9 cellular contexts compared by ENCODE assay signal in the genomic region with DNA sequence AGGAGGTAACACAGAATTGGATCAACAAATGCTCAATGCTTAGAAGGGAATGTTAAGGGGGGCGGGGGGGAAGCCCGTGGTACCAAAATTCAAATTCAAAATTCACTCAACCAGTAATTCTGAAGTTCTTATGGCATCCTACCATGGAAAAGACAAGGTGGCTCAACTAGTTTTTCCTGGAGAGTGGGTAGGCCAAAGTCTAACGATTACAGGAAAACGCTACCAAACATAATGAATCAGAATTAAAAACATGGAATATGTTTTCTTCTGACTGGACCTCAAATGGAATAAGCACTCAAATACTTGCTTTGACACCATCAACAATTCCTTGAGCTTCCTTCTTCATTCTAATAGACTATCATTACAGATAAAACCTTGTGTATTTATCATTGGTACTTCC. TPM values are rescaled to one million over a fixed set of nuclear protein-coding genes. Genes with fewer than 3 reads are reported as not detected.
DNase-seq lines count a peak whose midpoint lies in the region; ATAC-seq and TF ChIP-seq lines count a peak whose summit lies in the region.
"Had no signal": no experiment of that assay in that cellular context is flagged by ENCODE, and none has a peak within 500 bp of the region (broad histone marks: within the 10 kb centered on the region; RNA-seq: fewer than 3 reads in every experiment).

No MANE protein-coding gene starts in this region.

- H3K36me3 ChIP-seq in adrenal gland (replicated peaks in 1 of 2) (peaks cover 0 to 17% of the 10 kb centered on the region in 2 donors), left lung (peaks cover 0 to 36% of the 10 kb centered on the region in 2 donors), transverse colon (peaks cover 0 to 6% (median 0%) of the 10 kb centered on the region in 4 donors), upper lobe of left lung (peaks cover 0 to 37% (median 14%) of the 10 kb centered on the region in 4 donors)

- no peaks in the 10 kb centered on the region for H3K27me3 Mint-ChIP-seq in activated naive CD4-positive, alpha-beta T cell treated with anti-CD3 and anti-CD28 coated beads, Interleukin-2, amount 50 U/mL, for 24 hours

- no peak for TF ChIP-seq CTCF in adrenal gland (IDR thresholded peaks at IDR 0.05)
- no peak for TF ChIP-seq CTCF in left lung (IDR thresholded peaks at IDR 0.05)
- TF ChIP-seq CTCF in transverse colon (IDR thresholded peaks at IDR 0.05), result no peak
- no peak for TF ChIP-seq CTCF in upper lobe of left lung (IDR thresholded peaks at IDR 0.05)

- H3K4me1 Mint-ChIP-seq in activated naive CD4-positive, alpha-beta T cell treated with anti-CD3 and anti-CD28 coated beads, Interleukin-2, amount 50 U/mL, for 24 hours, result peaks cover 61% of the 10 kb centered on the region

- peaks cover 49% of the 10 kb centered on the region for H3K36me3 Mint-ChIP-seq in activated naive CD4-positive, alpha-beta T cell treated with anti-CD3 and anti-CD28 coated beads, Interleukin-2, amount 50 U/mL, for 24 hours

- H3K4me3 ChIP-seq in adrenal gland (peak overlapping the region in 1 of 4 donors; percentile 64), left lung (peak overlapping the region; percentile 71 to 87), transverse colon (peak overlapping the region in 3 of 4 donors; percentile 65 to 83 (median 65)), upper lobe of left lung (peak overlapping the region in 2 of 4 donors; percentile 76 to 90)

- intact Hi-C loops in adrenal gland (cut with DNase I), result loop anchor here in 1 of 2 donors (10.0 kb wide), 1 partner anchor 78 kb away; the partner anchor contains the start of gene ATP5F1B
- intact Hi-C loops in left lung (cut with DNase I), result no loop called here
- intact Hi-C loops in transverse colon (cut with DNase I; ENCODE audit: low total_unique reads), result loop anchor here (10.0 kb wide), 1 partner anchor 88 kb away; the partner anchor contains the start of gene BAZ2A

- TF ChIP-seq POLR2A in adrenal gland (IDR thresholded peaks at IDR 0.05), result no peak
- no peak for TF ChIP-seq POLR2A in transverse colon (IDR thresholded peaks at IDR 0.05)
- no peak for TF ChIP-seq POLR2A in upper lobe of left lung (IDR thresholded peaks at IDR 0.05)

- peak overlapping the region; percentile 97 for H3K4me3 Mint-ChIP-seq in activated naive CD4-positive, alpha-beta T cell treated with anti-CD3 and anti-CD28 coated beads, Interleukin-2, amount 50 U/mL, for 24 hours

- H3K4me1 ChIP-seq in adrenal gland (replicated peaks in 1 of 2), result peaks cover 33 to 48% of the 10 kb centered on the region in 2 donors
- H3K4me1 ChIP-seq in left lung, result peaks cover 17 to 65% of the 10 kb centered on the region in 2 donors
- H3K4me1 ChIP-seq in transverse colon, result peaks cover 22 to 69% (median 54%) of the 10 kb centered on the region in 4 donors
- H3K4me1 ChIP-seq in upper lobe of left lung, result peaks cover 58 to 74% (median 66%) of the 10 kb centered on the region in 4 donors

- in situ Hi-C loops in transverse colon (cut with MboI; ENCODE audit: low pct_ligation_motif_present in 1 of 4, low pct_unique_long_range_greater_than_20kb in 1 of 4, low sequenced_read_pairs in 3 of 4), result no loop called here

- H3K9me3 Mint-ChIP-seq in activated naive CD4-positive, alpha-beta T cell treated with anti-CD3 and anti-CD28 coated beads, Interleukin-2, amount 50 U/mL, for 24 hours, result no peaks in the 10 kb centered on the region

- no peak for DNase-seq in activated naive CD4-positive, alpha-beta T cell (lab: John Stamatoyannopoulos, UW)
- DNase-seq in adrenal gland, result no peak
- DNase-seq in left lung, result no peak
- no peak for DNase-seq in transverse colon
- DNase-seq in HuH-7 (ENCODE audit: low spot score), result no peak
- no peak for DNase-seq in upper lobe of left lung
- DNase-seq: DMS79 had no signal

- 44 to 65% (median 52%) methylated on average over 4 of the region's 4 CpGs for WGBS in adrenal gland, 4 donors
- WGBS in transverse colon (ENCODE audit: low coverage in 1 of 2), 2 donors, result 36 to 43% methylated on average over 4 of the region's 4 CpGs
- 65 to 82% methylated on average over 4 of the region's 4 CpGs for WGBS in upper lobe of left lung, 2 donors

- TF ChIP-seq EP300 in transverse colon (IDR thresholded peaks at IDR 0.05; ENCODE audit: low read depth) (no peak), upper lobe of left lung (IDR thresholded peaks at IDR 0.05) (no peak)

- H3K27ac ChIP-seq in adrenal gland (peak overlapping the region in 3 of 5 donors; percentile 49 to 97 (median 87)), left lung (peak overlapping the region; percentile 17 to 83), transverse colon (peak overlapping the region; percentile 90 to 91 (median 91)), upper lobe of left lung (peak overlapping the region in 2 of 4 donors; percentile 58 to 93)

- H3K27me3 ChIP-seq in adrenal gland (no peaks in the 10 kb centered on the region), left lung (no peaks in the 10 kb centered on the region), transverse colon (no peaks in the 10 kb centered on the region), upper lobe of left lung (no peaks in the 10 kb centered on the region)

- H3K27ac Mint-ChIP-seq in activated naive CD4-positive, alpha-beta T cell treated with anti-CD3 and anti-CD28 coated beads, Interleukin-2, amount 50 U/mL, for 24 hours, result peak overlapping the region; percentile 47

- ATAC-seq in left lung (no peak), HG02852 (IDR thresholded peaks at IDR 0.05; ENCODE audit: unreplicated experiment) (no peak), upper lobe of left lung (ENCODE audit: low FRiP score in 2 of 2) (no peak)

- H3K9me3 ChIP-seq in adrenal gland (replicated peaks in 1 of 3) (no peaks in the 10 kb centered on the region), left lung (no peaks in the 10 kb centered on the region), transverse colon (no peaks in the 10 kb centered on the region), upper lobe of left lung (no peaks in the 10 kb centered on the region)

RNA-seq across cellular contexts. Expression of gene NACA, which starts 2.3 kb away (rescaled TPM):
- total RNA-seq in adrenal gland, result 1,000 to 10,000 TPM in 4 of 8 donors, 100 to 1,000 TPM in 4; 757 to 1,414 (median 1,036) TPM
- 1,000 to 10,000 TPM; 1,445 to 1,809 (median 1,599) TPM for polyA plus RNA-seq in adrenal gland
- 100 to 1,000 TPM; 531 to 592 TPM for total RNA-seq in left lung
- 1,000 to 10,000 TPM in 1 of 4 donors, 100 to 1,000 TPM in 3; 187 to 1,049 (median 756) TPM for total RNA-seq in transverse colon
- total RNA-seq in upper lobe of left lung, result 100 to 1,000 TPM; 419 to 868 (median 611) TPM

RNA-seq across cellular contexts. Expression of gene PRIM1, which starts 29.3 kb away (rescaled TPM):
- total RNA-seq in adrenal gland (1 to 10 TPM in 6 of 8 donors, under 1 TPM in 2; 0.78 to 7.8 (median 4.3) TPM), left lung (10 to 100 TPM in 1 of 2 donors, 1 to 10 TPM in 1; 7.2 to 13.6 TPM), transverse colon (10 to 100 TPM in 1 of 4 donors, 1 to 10 TPM in 2, not detected in 1; 1.4 to 10.6 (median 5.6) TPM), upper lobe of left lung (10 to 100 TPM in 1 of 6 donors, 1 to 10 TPM in 5; 3.5 to 19.9 (median 8.4) TPM)
- polyA plus RNA-seq in adrenal gland, result 1 to 10 TPM; 1.3 to 7.2 (median 2.8) TPM

RNA-seq across cellular contexts. Expression of gene PTGES3, which starts 34.7 kb away (rescaled TPM):
- total RNA-seq in adrenal gland (100 to 1,000 TPM in 4 of 8 donors, 10 to 100 TPM in 4; 47.3 to 171 (median 115) TPM), left lung (100 to 1,000 TPM; 164 to 210 TPM), transverse colon (100 to 1,000 TPM in 2 of 4 donors, 10 to 100 TPM in 2; 40.4 to 168 (median 102) TPM), upper lobe of left lung (100 to 1,000 TPM in 3 of 6 donors, 10 to 100 TPM in 3; 41.9 to 156 (median 105) TPM)
- polyA plus RNA-seq in adrenal gland, result 100 to 1,000 TPM in 1 of 3 donors, 10 to 100 TPM in 2; 49.1 to 296 (median 68.1) TPM

RNA-seq across cellular contexts. Expression of gene HSD17B6, which starts 40.3 kb away (rescaled TPM):
- total RNA-seq in adrenal gland (1 to 10 TPM in 7 of 8 donors, not detected in 1; 1.1 to 7.2 (median 1.9) TPM), left lung (10 to 100 TPM; 40.7 to 63.0 TPM), transverse colon (1 to 10 TPM in 3 of 4 donors, not detected in 1; 1.8 to 6.5 (median 5.3) TPM), upper lobe of left lung (100 to 1,000 TPM in 2 of 6 donors, 10 to 100 TPM in 4; 45.2 to 123 (median 73.5) TPM)
- 1 to 10 TPM in 2 of 3 donors, under 1 TPM in 1; 0.37 to 5.3 (median 2.5) TPM for polyA plus RNA-seq in adrenal gland
